ENCODE assay signal across 18 cellular contexts in the genomic region with DNA sequence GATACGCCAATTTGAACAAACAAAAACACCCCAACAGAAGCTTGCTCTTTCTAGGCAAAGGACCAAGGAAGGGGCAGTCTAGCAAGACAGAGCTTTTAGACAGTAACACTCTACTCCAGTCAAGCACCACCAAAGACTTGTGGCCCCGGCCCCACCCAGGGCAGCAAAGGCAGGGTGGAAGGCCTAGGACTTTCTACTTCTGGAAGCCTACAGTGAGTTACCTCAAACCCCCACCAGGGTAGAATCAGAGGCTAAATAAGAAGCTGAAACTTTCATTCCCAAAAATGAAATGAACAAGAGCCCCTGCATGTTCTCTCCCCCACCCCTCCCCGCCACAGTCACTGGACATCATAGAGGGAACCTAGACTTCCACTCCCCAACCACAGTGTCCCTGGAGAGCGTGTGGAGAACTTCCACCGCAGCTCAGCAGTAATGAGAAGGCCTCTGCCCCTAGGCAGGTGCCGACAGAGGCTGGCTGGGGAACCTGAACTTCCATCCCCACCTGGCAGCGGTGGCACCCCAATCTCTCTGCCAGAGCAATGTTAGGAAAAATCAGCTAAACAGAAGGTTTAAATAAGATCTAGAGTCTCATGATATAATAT.
DNase-seq lines count a peak whose midpoint lies in the region; ATAC-seq lines count a peak whose summit lies in the region.
"Had no signal": no experiment of that assay in that cellular context is flagged by ENCODE, and none has a peak within 500 bp of the region (broad histone marks: within the 10 kb centered on the region; RNA-seq: fewer than 3 reads in every experiment).

No MANE protein-coding gene starts in this region.

- no peak overlapping the region for H3K27ac ChIP-seq in BLaER1

- H3K27me3 ChIP-seq in BLaER1: no peaks in the 10 kb centered on the region

- H3K9me3 Mint-ChIP-seq in central memory CD8-positive, alpha-beta T cell: no peaks in the 10 kb centered on the region

- peak overlapping the region; percentile 85 for H3K27ac Mint-ChIP-seq in central memory CD8-positive, alpha-beta T cell (ENCODE audit: low read depth)
- H3K27ac Mint-ChIP-seq: activated naive CD8-positive, alpha-beta T cell; nephron had no signal

- ATAC-seq in GM18907 (IDR thresholded peaks at IDR 0.05; ENCODE audit: unreplicated experiment): peak; percentile 60
- peak; percentile 65 for ATAC-seq in HG03342 (IDR thresholded peaks at IDR 0.05; ENCODE audit: unreplicated experiment)
- ATAC-seq in central memory CD8-positive, alpha-beta T cell (replicated peaks; ENCODE audit: extremely low read depth, poor library complexity, severe bottlenecking): no peak
- no peak for ATAC-seq in HG03378 (IDR thresholded peaks at IDR 0.05; ENCODE audit: unreplicated experiment)
- ATAC-seq: activated T-cell treated with anti-CD3 and anti-CD28 coated beads, Interleukin-2, amount 50 U/mL, for 4 hours had no signal

- peaks cover 13% of the 10 kb centered on the region for H3K4me1 Mint-ChIP-seq in central memory CD8-positive, alpha-beta T cell
- H3K4me1 Mint-ChIP-seq: nephron had no signal

- H3K4me3 ChIP-seq in BLaER1: no peak overlapping the region

- no peak for DNase-seq in central memory CD8-positive, alpha-beta T cell (ENCODE audit: low spot score in 2 of 2)
- no peak for DNase-seq in activated T-cell treated with anti-CD3 and anti-CD28 coated beads, Interleukin-2, amount 50 U/mL, for 1 hour
- DNase-seq in cerebellar cortex (ENCODE audit: low spot score) (no peak), NCI-H2081 (lab: John Stamatoyannopoulos, UW) (no peak)
- DNase-seq: activated T-cell treated with anti-CD3 and anti-CD28 coated beads, Interleukin-2, amount 50 U/mL, for 4 hours; foreskin melanocyte; NCI-H2171 treated with DMSO at 0.1 percent for 48 hours; NCI-H69; posterior cingulate gyrus; stimulated activated CD4-positive, alpha-beta T cell treated with anti-CD3 and anti-CD28 coated beads, Interleukin-2, amount 100 ng/mL, for 48 hours; substantia nigra had no signal

- peaks cover 33% of the 10 kb centered on the region for H3K36me3 ChIP-seq in BLaER1

- H3K4me3 Mint-ChIP-seq in central memory CD8-positive, alpha-beta T cell: no peak overlapping the region
- H3K4me3 Mint-ChIP-seq: activated naive CD8-positive, alpha-beta T cell; activated T-cell treated with anti-CD3 and anti-CD28 coated beads, Interleukin-2, amount 50 U/mL, for 4 hours; brain; nephron had no signal

- peaks cover 19% of the 10 kb centered on the region for H3K36me3 Mint-ChIP-seq in central memory CD8-positive, alpha-beta T cell (ENCODE audit: insufficient read depth)

- no peaks in the 10 kb centered on the region for H3K27me3 Mint-ChIP-seq in central memory CD8-positive, alpha-beta T cell
- H3K27me3 Mint-ChIP-seq: activated naive CD8-positive, alpha-beta T cell; brain had no signal

- peaks cover 1% of the 10 kb centered on the region; the same call in 1 of the 2 replicates for H3K9me3 ChIP-seq in BLaER1

- peaks cover 32% of the 10 kb centered on the region for H4K20me1 ChIP-seq in BLaER1

- H3K4me1 ChIP-seq in BLaER1: peaks cover 21% of the 10 kb centered on the region

- H3K9ac ChIP-seq in BLaER1: no peak overlapping the region

- H3K4me2 ChIP-seq in BLaER1: peak overlapping the region; percentile 70

Comparison
In these comparisons a context has a peak if more than half of its experiments do, and no peak if none do; other contexts are left out.
1. ATAC-seq: peak in GM18907 (single experiment) and HG03342 (single experiment); none in central memory CD8-positive, alpha-beta T cell (single experiment) and HG03378 (single experiment).